21 cellular contexts compared by ENCODE assay signal in genomic region chr11:15654397-15654915, GRCh38.
"Had no signal": no experiment of that assay in that cellular context is flagged by ENCODE, and none has a peak within 500 bp of the region (broad histone marks: within the 10 kb centered on the region; RNA-seq: fewer than 3 reads in every experiment).

No MANE protein-coding gene starts in this region.

- H3K36me3 Mint-ChIP-seq: natural killer cell treated with Interleukin-12 subunit alpha and Interleukin-12 subunit beta and Interleukin-15 and Interleukin-18, amount 100 ng/mL, for 72 hours had no signal

- H3K4me3 Mint-ChIP-seq: activated CD4-positive, alpha-beta T cell treated with anti-CD3 and anti-CD28 coated beads, Interleukin-2, amount 10 ng/mL, durations not matched to agents 24 days and 14 days; activated CD8-positive, alpha-beta T cell treated with anti-CD3 and anti-CD28 coated beads for 36 hours; activated naive CD8-positive, alpha-beta T cell treated with anti-CD3 and anti-CD28 coated beads, Interleukin-2, amount 50 U/mL, for 24 hours; activated T-helper 1 cell treated with anti-CD3 and anti-CD28 coated beads, Interleukin-12 subunit alpha, Interleukin-12 subunit beta, Interleukin-2, Interleukin-4 antibody, amounts not matched to agents 30 ng/mL and 10 ng/mL and 1 ng/mL, durations not matched to agents 14 hours and 24 hours and 36 hours; natural killer cell treated with Interleukin-12 subunit alpha and Interleukin-12 subunit beta and Interleukin-15 and Interleukin-18, amount 100 ng/mL, for 72 hours had no signal

- H3K4me1 ChIP-seq: foreskin keratinocyte, parathyroid adenoma had no signal

- H3K27ac Mint-ChIP-seq: activated CD4-positive, alpha-beta T cell treated with anti-CD3 and anti-CD28 coated beads, Interleukin-2, amount 10 ng/mL, durations not matched to agents 24 days and 14 days; activated CD8-positive, alpha-beta T cell treated with anti-CD3 and anti-CD28 coated beads for 36 hours; activated naive CD8-positive, alpha-beta T cell treated with anti-CD3 and anti-CD28 coated beads, Interleukin-2, amount 50 U/mL, for 24 hours; activated T-helper 1 cell treated with anti-CD3 and anti-CD28 coated beads, Interleukin-12 subunit alpha, Interleukin-12 subunit beta, Interleukin-2, Interleukin-4 antibody, amounts not matched to agents 30 ng/mL and 10 ng/mL and 1 ng/mL, durations not matched to agents 14 hours and 24 hours and 36 hours; natural killer cell treated with Interleukin-12 subunit alpha and Interleukin-12 subunit beta and Interleukin-15 and Interleukin-18, amount 100 ng/mL, for 72 hours had no signal

- H3K4me3 ChIP-seq: tibial artery had no signal

- H3K79me2 ChIP-seq: parathyroid adenoma had no signal

- H3K27ac ChIP-seq: foreskin keratinocyte, parathyroid adenoma, tibial artery had no signal

- H3K27me3 ChIP-seq: foreskin keratinocyte, tibial artery had no signal

- H3K9me3 Mint-ChIP-seq: activated CD4-positive, alpha-beta T cell treated with anti-CD3 and anti-CD28 coated beads, Interleukin-2, amount 10 ng/mL, durations not matched to agents 24 days and 14 days; activated CD8-positive, alpha-beta T cell treated with anti-CD3 and anti-CD28 coated beads for 36 hours; activated naive CD8-positive, alpha-beta T cell treated with anti-CD3 and anti-CD28 coated beads, Interleukin-2, amount 50 U/mL, for 24 hours; activated T-helper 1 cell treated with anti-CD3 and anti-CD28 coated beads, Interleukin-12 subunit alpha, Interleukin-12 subunit beta, Interleukin-2, Interleukin-4 antibody, amounts not matched to agents 30 ng/mL and 10 ng/mL and 1 ng/mL, durations not matched to agents 14 hours and 24 hours and 36 hours; natural killer cell treated with Interleukin-12 subunit alpha and Interleukin-12 subunit beta and Interleukin-15 and Interleukin-18, amount 100 ng/mL, for 72 hours had no signal

- H3K9me3 ChIP-seq: tibial artery had no signal

- H2AFZ ChIP-seq: parathyroid adenoma had no signal

- ATAC-seq: activated CD4-positive, CD25-positive, alpha-beta regulatory T cell treated with anti-CD3 and anti-CD28 coated beads, Interleukin-2, amount 50 U/mL, for 24 hours; activated CD8-positive, alpha-beta T cell treated with anti-CD3 and anti-CD28 coated beads for 36 hours; activated naive CD8-positive, alpha-beta T cell treated with anti-CD3 and anti-CD28 coated beads, Interleukin-2, amount 50 U/mL, for 24 hours; foreskin keratinocyte; left ventricle myocardium superior; natural killer cell treated with Interleukin-12 subunit alpha and Interleukin-12 subunit beta and Interleukin-15 and Interleukin-18, amount 100 ng/mL, for 72 hours; right cardiac atrium; stimulated activated naive CD8-positive, alpha-beta T cell treated with anti-CD3 and anti-CD28 coated beads, Interleukin-15, Interleukin-2, amounts not matched to agents 100 U/mL and 50 U/mL, for 24 hours had no signal

- DNase-seq: activated CD4-positive, alpha-beta T cell treated with anti-CD3 and anti-CD28 coated beads, Interleukin-2, amount 10 ng/mL, durations not matched to agents 24 days and 14 days; activated CD8-positive, alpha-beta T cell treated with anti-CD3 and anti-CD28 coated beads for 36 hours; activated gamma-delta T cell; activated naive CD4-positive, alpha-beta T cell treated with anti-CD3 and anti-CD28 coated beads, Interleukin-2, amount 50 U/mL, for 16 hours; activated naive CD8-positive, alpha-beta T cell treated with anti-CD3 and anti-CD28 coated beads, Interleukin-2, amount 50 U/mL, for 24 hours; cerebellar nuclear complex; cortex of kidney; foreskin keratinocyte; left ventricle myocardium superior; mammary epithelial cell; midbrain; right cardiac atrium; stimulated activated CD4-positive, alpha-beta T cell treated with anti-CD3 and anti-CD28 coated beads, Interleukin-12 subunit alpha, Interleukin-12 subunit beta, amount 100 ng/mL, for 4 hours; stimulated activated CD4-positive, alpha-beta T cell treated with anti-CD3 and anti-CD28 coated beads, Interleukin-4, amount 100 ng/mL, for 4 hours; stimulated activated naive CD8-positive, alpha-beta T cell treated with anti-CD3 and anti-CD28 coated beads, Interleukin-15, Interleukin-2, amounts not matched to agents 100 U/mL and 50 U/mL, for 24 hours; T-helper 2 cell; tibial artery had no signal

- H3K4me1 Mint-ChIP-seq: activated CD4-positive, alpha-beta T cell treated with anti-CD3 and anti-CD28 coated beads, Interleukin-2, amount 10 ng/mL, durations not matched to agents 24 days and 14 days had no signal

- H3K36me3 ChIP-seq: tibial artery had no signal
